Comparison of ENCODE assay signal across 1 cellular context in the genomic region with DNA sequence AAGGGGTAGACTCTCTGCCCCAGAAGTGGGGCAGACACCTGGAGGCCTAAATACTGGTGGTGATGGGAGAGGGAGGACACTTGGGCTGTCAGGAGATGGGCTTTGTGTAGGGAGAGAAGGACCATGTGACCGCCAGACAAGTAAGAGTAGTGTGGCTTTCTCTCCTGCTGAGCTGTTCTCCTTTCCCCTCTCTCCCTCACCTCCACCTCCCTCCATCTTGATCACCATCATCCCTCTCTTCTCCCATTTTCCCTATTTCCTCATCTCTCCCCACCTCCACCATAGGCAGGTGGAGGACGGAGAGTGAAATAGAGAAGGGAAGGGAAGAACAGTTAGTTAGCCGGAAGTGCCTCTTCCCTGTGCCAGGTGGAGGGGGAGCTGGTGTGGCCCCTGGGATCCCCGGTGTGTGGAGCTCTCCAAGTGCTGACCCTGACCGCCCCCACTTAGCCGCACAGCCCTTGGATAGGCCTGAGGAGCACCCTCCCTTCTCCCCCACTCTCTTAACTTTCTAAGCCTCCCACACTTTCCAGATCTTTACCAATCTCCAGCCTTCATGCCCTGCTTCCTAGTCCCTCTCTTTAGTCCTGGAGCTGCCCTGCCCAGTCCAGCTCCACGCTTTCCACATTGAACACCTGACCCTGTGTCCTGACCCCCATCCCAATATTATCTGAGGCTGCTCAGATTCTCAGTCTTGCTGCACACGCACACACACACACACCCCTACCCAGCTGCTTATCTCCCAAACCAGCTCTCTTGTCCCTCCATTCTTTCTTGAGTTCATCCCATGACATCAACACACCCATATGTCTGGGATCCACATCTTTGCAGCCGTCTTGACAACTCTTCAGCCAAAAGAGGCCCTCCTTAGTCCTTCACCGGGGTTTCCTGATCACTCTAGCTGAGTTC.
TF ChIP-seq lines count a peak whose summit lies in the region.

No MANE protein-coding gene starts in this region.

TF ChIP-seq in IMR-90, 13 proteins besides CTCF, POLR2A, EP300 and RAD21:
- TF ChIP-seq RFX5 (IDR thresholded peaks at IDR 0.05; ENCODE audit: low read depth, low read length) (no peak), CHD1 (IDR thresholded peaks at IDR 0.05; ENCODE audit: low read depth, low read length) (no peak), MXI1 (IDR thresholded peaks at IDR 0.05; ENCODE audit: borderline replicate concordance, low read depth, low read length) (no peak), RCOR1 (IDR thresholded peaks at IDR 0.05; ENCODE audit: insufficient replicate concordance, low read length) (no peak), BHLHE40 (IDR thresholded peaks at IDR 0.05; ENCODE audit: low read depth, low read length) (no peak), SMC3 (IDR thresholded peaks at IDR 0.05; ENCODE audit: low read depth, low read length) (no peak), MAFK (IDR thresholded peaks at IDR 0.05; ENCODE audit: low read depth, low read length) (no peak), FOS (IDR thresholded peaks at IDR 0.05; ENCODE audit: low read depth, low read length) (no peak), NFE2L2 (IDR thresholded peaks at IDR 0.05; ENCODE audit: low read depth, low read length) (no peak), CEBPB (IDR thresholded peaks at IDR 0.05; ENCODE audit: low read depth, low read length) (no peak), ELK1 (IDR thresholded peaks at IDR 0.05; ENCODE audit: borderline replicate concordance, low read depth, low read length) (no peak), MAZ (IDR thresholded peaks at IDR 0.05; ENCODE audit: borderline replicate concordance, low read depth, low read length) (no peak), USF2 (IDR thresholded peaks at IDR 0.05; ENCODE audit: low read depth, low read length) (no peak)
